Comparison of ENCODE assay signal across 18 cellular contexts in the genomic region with DNA sequence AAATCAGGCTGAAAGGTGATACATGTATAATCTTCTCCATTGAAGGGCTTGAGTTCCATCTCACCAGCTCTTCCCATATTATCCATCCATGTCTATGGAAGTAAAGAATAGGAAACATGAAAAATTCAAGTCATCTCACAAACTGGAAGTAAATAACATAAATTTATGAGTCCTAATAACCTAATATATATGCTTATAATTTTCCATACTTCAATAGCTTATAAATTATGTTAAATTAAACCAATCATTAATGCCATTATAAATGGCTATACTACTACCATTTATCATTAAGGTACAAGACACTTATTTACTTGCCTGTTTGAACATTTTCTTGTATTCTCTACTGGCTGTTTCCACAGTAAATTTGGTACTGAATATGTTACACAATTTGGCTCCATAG. TPM values are rescaled to one million over a fixed set of nuclear protein-coding genes. Genes with fewer than 3 reads are reported as not detected.
DNase-seq lines count a peak whose midpoint lies in the region; ATAC-seq, FAIRE-seq and TF ChIP-seq lines count a peak whose summit lies in the region.
"Had no signal": no experiment of that assay in that cellular context is flagged by ENCODE, and none has a peak within 500 bp of the region (broad histone marks: within the 10 kb centered on the region; RNA-seq: fewer than 3 reads in every experiment).

No MANE protein-coding gene starts in this region.

- no peaks in the 10 kb centered on the region for H3K9me3 Mint-ChIP-seq in activated naive CD8-positive, alpha-beta T cell treated with anti-CD3 and anti-CD28 coated beads, Interleukin-2, amount 10 ng/mL, durations not matched to agents 7 days and 5 days
- H3K9me3 Mint-ChIP-seq in activated naive CD8-positive, alpha-beta T cell treated with anti-CD3 and anti-CD28 coated beads for 36 hours: no peaks in the 10 kb centered on the region
- H3K9me3 Mint-ChIP-seq in Calu3 (ENCODE audit: low read depth, unreplicated experiment) (no peaks in the 10 kb centered on the region), GM23338 (no peaks in the 10 kb centered on the region)
- no peaks in the 10 kb centered on the region for H3K9me3 Mint-ChIP-seq in CD4-positive, alpha-beta T cell
- H3K9me3 Mint-ChIP-seq: CD14-positive monocyte; CD8-positive, alpha-beta memory T cell had no signal

- peak overlapping the region; percentile 10 for H3K4me3 Mint-ChIP-seq in activated naive CD8-positive, alpha-beta T cell treated with anti-CD3 and anti-CD28 coated beads, Interleukin-2, amount 10 ng/mL, durations not matched to agents 7 days and 5 days
- H3K4me3 Mint-ChIP-seq in activated naive CD8-positive, alpha-beta T cell treated with anti-CD3 and anti-CD28 coated beads for 36 hours: no peak overlapping the region
- H3K4me3 Mint-ChIP-seq in Calu3 (ENCODE audit: low read depth, unreplicated experiment) (no peak overlapping the region), GM23338 (no peak overlapping the region; the same call in 2 of the 3 replicates)
- no peak overlapping the region for H3K4me3 Mint-ChIP-seq in CD4-positive, alpha-beta T cell
- H3K4me3 Mint-ChIP-seq: CD14-positive monocyte; CD8-positive, alpha-beta memory T cell had no signal

- no peak for FAIRE-seq in K562 (lab: Jason Lieb, UNC)
- FAIRE-seq: GM12878, H1, HTR-8/SVneo had no signal

- H3K9me1 ChIP-seq in K562 (ENCODE audit: control insufficient read depth, insufficient read depth, low read length): no peaks in the 10 kb centered on the region

- no peaks in the 10 kb centered on the region for H3K27me3 Mint-ChIP-seq in activated naive CD8-positive, alpha-beta T cell treated with anti-CD3 and anti-CD28 coated beads, Interleukin-2, amount 10 ng/mL, durations not matched to agents 7 days and 5 days
- peaks cover 6% of the 10 kb centered on the region for H3K27me3 Mint-ChIP-seq in activated naive CD8-positive, alpha-beta T cell treated with anti-CD3 and anti-CD28 coated beads for 36 hours
- no peaks in the 10 kb centered on the region for H3K27me3 Mint-ChIP-seq in Calu3 (ENCODE audit: unreplicated experiment)
- peaks cover 6% of the 10 kb centered on the region for H3K27me3 Mint-ChIP-seq in GM23338 (ENCODE audit: insufficient read depth, low read depth, poor library complexity)
- H3K27me3 Mint-ChIP-seq in CD4-positive, alpha-beta T cell: no peaks in the 10 kb centered on the region

- DNase-seq in activated naive CD8-positive, alpha-beta T cell treated with anti-CD3 and anti-CD28 coated beads, Interleukin-2, amount 10 ng/mL, durations not matched to agents 7 days and 5 days: no peak
- DNase-seq in activated naive CD8-positive, alpha-beta T cell treated with anti-CD3 and anti-CD28 coated beads for 36 hours: no peak
- DNase-seq in Calu3 (no peak), GM23338 (ENCODE audit: low spot score) (no peak), K562 (ENCODE audit: extremely low read depth in 1 of 4, low spot score in 3 of 4) (no peak)
- no peak for DNase-seq in activated CD8-positive, alpha-beta memory T cell treated with anti-CD3 and anti-CD28 coated beads, Interleukin-2, amount 50 U/mL, for 48 hours
- DNase-seq in CD4-positive, alpha-beta T cell: no peak
- DNase-seq: Caco-2; CD8-positive, alpha-beta memory T cell; DMS 273 treated with DMSO at 0.1 percent for 48 hours had no signal

- no peak for TF ChIP-seq EP300 in K562 (IDR thresholded peaks at IDR 0.05; ENCODE audit: low read length)

- TF ChIP-seq RAD21 in K562 (CRISPR knock-in tag; conservative IDR thresholded peaks at IDR 0.05 in 1 of 2, IDR thresholded peaks at IDR 0.05 in 1 of 2): no peak

- peaks cover 56% of the 10 kb centered on the region for H3K36me3 Mint-ChIP-seq in activated naive CD8-positive, alpha-beta T cell treated with anti-CD3 and anti-CD28 coated beads, Interleukin-2, amount 10 ng/mL, durations not matched to agents 7 days and 5 days
- H3K36me3 Mint-ChIP-seq in activated naive CD8-positive, alpha-beta T cell treated with anti-CD3 and anti-CD28 coated beads for 36 hours: peaks cover 53% of the 10 kb centered on the region
- H3K36me3 Mint-ChIP-seq in Calu3 (ENCODE audit: insufficient read depth, unreplicated experiment) (peaks cover 96% of the 10 kb centered on the region), GM23338 (ENCODE audit: low read depth) (peaks cover 89% of the 10 kb centered on the region)
- no peaks in the 10 kb centered on the region for H3K36me3 Mint-ChIP-seq in CD4-positive, alpha-beta T cell (ENCODE audit: low read depth)

- H3K9ac ChIP-seq in K562 (ENCODE audit: insufficient read depth in 1 of 2, low read depth in 2 of 2, low read length in 2 of 2): no peak overlapping the region

- POLR2A ChIA-PET in activated naive CD8-positive, alpha-beta T cell treated with anti-CD3 and anti-CD28 coated beads, Interleukin-2, amount 10 ng/mL, durations not matched to agents 7 days and 5 days (lab: Charles Lee): interaction anchor here (0.9 to 1.3 kb wide), 5 partner anchors 9 to 148 kb away, joined by 3 to 4 read pairs (median 3); no protein-coding TSS in a partner anchor
- POLR2A ChIA-PET in K562 (lab: Yijun Ruan, JAX): interaction anchor here (0.6 to 2.7 kb wide), 4 partner anchors 13 to 189 kb away, joined by 3 to 12 read pairs (median 4); no protein-coding TSS in a partner anchor
- POLR2A ChIA-PET in CD4-positive, alpha-beta T cell (lab: Charles Lee): interaction anchor here (0.5 to 1.8 kb wide), 4 partner anchors 14 to 121 kb away, joined by 3 to 7 read pairs (median 4); no protein-coding TSS in a partner anchor

- in situ Hi-C loops in K562 (cut with MboI): no loop called here

- no peak for TF ChIP-seq POLR2A in K562 (conservative IDR thresholded peaks at IDR 0.05)

- H3F3A ChIP-seq in GM23338 (replicated peaks; ENCODE audit: low read depth): peaks cover 12% of the 10 kb centered on the region; the same call in 1 of the 2 replicates

- no peak for ATAC-seq in activated naive CD8-positive, alpha-beta T cell treated with anti-CD3 and anti-CD28 coated beads, Interleukin-2, amount 10 ng/mL, durations not matched to agents 7 days and 5 days (ENCODE audit: low read depth)
- ATAC-seq in GM23338 (no peak), K562 (no peak), GM21619 (IDR thresholded peaks at IDR 0.05; ENCODE audit: unreplicated experiment) (no peak)
- no peak for ATAC-seq in CD4-positive, alpha-beta T cell (ENCODE audit: poor library complexity)
- ATAC-seq: GM12878 had no signal

- H3K4me2 ChIP-seq in GM23338: no peak overlapping the region
- no peak overlapping the region for H3K4me2 ChIP-seq in K562 (ENCODE audit: insufficient read depth, low read length)

- H3K9me3 ChIP-seq in K562 (replicated peaks; ENCODE audit: control insufficient read depth, insufficient read depth, low read depth, low read length): no peaks in the 10 kb centered on the region
- no peaks in the 10 kb centered on the region for H3K9me3 ChIP-seq in CD4-positive, alpha-beta T cell (ENCODE audit: control insufficient read depth, low read length)
- H3K9me3 ChIP-seq: Caco-2, HAP-1 had no signal

- H2AFZ ChIP-seq in GM23338 (no peak overlapping the region), K562 (ENCODE audit: low read depth, low read length) (no peak overlapping the region)

- peaks cover 33% of the 10 kb centered on the region for H3K4me1 Mint-ChIP-seq in activated naive CD8-positive, alpha-beta T cell treated with anti-CD3 and anti-CD28 coated beads, Interleukin-2, amount 10 ng/mL, durations not matched to agents 7 days and 5 days
- H3K4me1 Mint-ChIP-seq in activated naive CD8-positive, alpha-beta T cell treated with anti-CD3 and anti-CD28 coated beads for 36 hours: peaks cover 11% of the 10 kb centered on the region
- H3K4me1 Mint-ChIP-seq in Calu3 (ENCODE audit: low read depth, unreplicated experiment) (peaks cover 43% of the 10 kb centered on the region), GM23338 (peaks cover 46% of the 10 kb centered on the region)
- peaks cover 17% of the 10 kb centered on the region for H3K4me1 Mint-ChIP-seq in CD4-positive, alpha-beta T cell (ENCODE audit: low read depth)

- no TSS peak for BruUV-seq in Calu3 (replicated peaks; lab: Mats Ljungman, UMichigan)
- no TSS peak for BruUV-seq in K562 (replicated peaks; lab: Mats Ljungman, UMichigan)

- no peaks in the 10 kb centered on the region for H3K27me3 ChIP-seq in GM23338 (ENCODE audit: insufficient read depth)
- no peaks in the 10 kb centered on the region for H3K27me3 ChIP-seq in K562 (ENCODE audit: control insufficient read depth in 2 of 2, insufficient read depth in 2 of 2, low read length in 2 of 2)
- H3K27me3 ChIP-seq in CD4-positive, alpha-beta T cell (ENCODE audit: control insufficient read depth, insufficient read depth, low read length): no peaks in the 10 kb centered on the region

- H3K36me3 ChIP-seq in GM23338 (ENCODE audit: insufficient read depth): peaks cover 56% of the 10 kb centered on the region
- peaks cover 82% of the 10 kb centered on the region for H3K36me3 ChIP-seq in K562 (ENCODE audit: control insufficient read depth, insufficient read depth, low read length)

- H3K9me2 ChIP-seq in GM23338 (ENCODE audit: insufficient read depth): no peaks in the 10 kb centered on the region

- H3K27ac Mint-ChIP-seq in activated naive CD8-positive, alpha-beta T cell treated with anti-CD3 and anti-CD28 coated beads, Interleukin-2, amount 10 ng/mL, durations not matched to agents 7 days and 5 days: peak overlapping the region; percentile 21
- H3K27ac Mint-ChIP-seq in activated naive CD8-positive, alpha-beta T cell treated with anti-CD3 and anti-CD28 coated beads for 36 hours: no peak overlapping the region
- H3K27ac Mint-ChIP-seq in Calu3 (ENCODE audit: unreplicated experiment): peak overlapping the region; percentile 6
- no peak overlapping the region for H3K27ac Mint-ChIP-seq in GM23338
- no peak overlapping the region for H3K27ac Mint-ChIP-seq in CD4-positive, alpha-beta T cell

- H3K4me3 ChIP-seq in GM23338: no peak overlapping the region
- no peak overlapping the region for H3K4me3 ChIP-seq in K562
- H3K4me3 ChIP-seq: GM12878, HAP-1 had no signal

- TF ChIP-seq CTCF in Calu3 (IDR thresholded peaks at IDR 0.05; ENCODE audit: unreplicated experiment) (no peak), GM23338 (conservative IDR thresholded peaks at IDR 0.05; ENCODE audit: low read depth in 2 of 2) (no peak), K562 (IDR thresholded peaks at IDR 0.05 in 2 of 3, conservative IDR thresholded peaks at IDR 0.05 in 1 of 3; ENCODE audit: insufficient read depth in 2 of 3, low read depth in 1 of 3, low read length in 3 of 3) (no peak)
- TF ChIP-seq CTCF in CD4-positive, alpha-beta T cell (IDR thresholded peaks at IDR 0.05): no peak

- intact Hi-C loops in Calu3 (cut with micrococcal nuclease; ENCODE audit: unreplicated experiment): loop anchor here (10.0 kb wide), 1 partner anchor 568 kb away; no protein-coding TSS in a partner anchor
- intact Hi-C loops in K562 (cut with micrococcal nuclease): no loop called here
- intact Hi-C loops in CD4-positive, alpha-beta T cell (cut with DNase I, micrococcal nuclease): loop anchor here in 1 of 2 experiments (10.0 kb wide), 1 partner anchor 48 kb away; a partner anchor contains a TSS

- peaks cover 32% of the 10 kb centered on the region for H3K79me2 ChIP-seq in GM23338 (replicated peaks; ENCODE audit: insufficient read depth)
- peaks cover 45% of the 10 kb centered on the region for H3K79me2 ChIP-seq in K562 (ENCODE audit: control insufficient read depth, insufficient read depth, low read length)

- H3K4me1 ChIP-seq in GM23338 (ENCODE audit: insufficient read depth): peaks cover 37% of the 10 kb centered on the region
- H3K4me1 ChIP-seq in K562 (replicated peaks in 1 of 2; ENCODE audit: control insufficient read depth in 2 of 2, insufficient read depth in 2 of 2, low read length in 2 of 2): peaks cover 0 to 12% of the 10 kb centered on the region in 2 experiments; a peak in 3 of 5 replicates

- CTCF ChIA-PET in Calu3 (lab: Charles Lee) (interaction anchor here (0.5 to 18.0 kb wide), 31 partner anchors 9 to 643 kb away, joined by 3 to 498 read pairs (median 4); a partner anchor contains a TSS), K562 (lab: Yijun Ruan, JAX; ENCODE audit: low intra/inter-chr PET ratio) (interaction anchor here (0.5 kb wide), 1 partner anchor 28 kb away, joined by 4 read pairs; no protein-coding TSS in a partner anchor)
- CTCF ChIA-PET in CD4-positive, alpha-beta T cell (lab: Charles Lee): interaction anchor here (0.9 to 3.3 kb wide), 3 partner anchors 31 to 121 kb away, joined by 3 to 10 read pairs (median 3); a partner anchor contains a TSS

- peak overlapping the region; percentile 51 for H3K27ac ChIP-seq in GM23338 (ENCODE audit: low read depth)
- H3K27ac ChIP-seq in K562 (ENCODE audit: extremely low read depth, low read depth, low read length): no peak overlapping the region
- H3K27ac ChIP-seq in CD4-positive, alpha-beta T cell (ENCODE audit: low read depth, low read length): no peak overlapping the region

- no peaks in the 10 kb centered on the region; the same call in none of the 2 replicates for H4K20me1 ChIP-seq in GM23338 (replicated peaks; ENCODE audit: insufficient read depth)
- no peaks in the 10 kb centered on the region for H4K20me1 ChIP-seq in K562 (replicated peaks; ENCODE audit: control insufficient read depth, insufficient read depth, low read length)

RNA-seq across cellular contexts. Expression of a gene that starts 4.8 kb away (rescaled TPM):
- total RNA-seq in activated naive CD8-positive, alpha-beta T cell treated with anti-CD3 and anti-CD28 coated beads, Interleukin-2, amount 10 ng/mL, durations not matched to agents 7 days and 5 days: 100 to 1,000 TPM; 313 to 314 TPM
- 100 to 1,000 TPM; 244 to 245 TPM for total RNA-seq in activated naive CD8-positive, alpha-beta T cell treated with anti-CD3 and anti-CD28 coated beads for 36 hours
- total RNA-seq in Calu3 (2022) (1,389 and 1,672 TPM in 2 replicates), K562 (2014; rRNA removed) (131 and 133 TPM in 2 replicates), K562 (2014; rRNA removed; fragmentation: Illumina TruSeq; extraction: Trizol) (335 and 375 TPM in 2 replicates), K562 (2015; rRNA removed; fragmentation: Illumina TruSeq; extraction: Trizol) (257 and 281 TPM in 2 replicates), K562 (2021) (266 and 282 TPM in 2 replicates)
- total RNA-seq in GM23338 (2014; rRNA removed; shearing (Covaris generic)): 258 and 263 TPM in 2 replicates
- polyA plus RNA-seq in GM23338 (2016; fragmentation: Nextera tagmentation; extraction: Ambion mirVana) (442 and 485 TPM in 2 replicates), K562 (2011; rRNA removed) (150 and 347 TPM in 2 replicates), K562 (2014; fragmentation: Illumina TruSeq; extraction: Trizol) (204 and 233 TPM in 2 replicates), K562 (2014; fragmentation: Nextera tagmentation; extraction: Ambion mirVana) (100 to 1,000 TPM; 175 to 259 TPM), K562 (2014; rRNA removed) (163 and 185 TPM in 2 replicates)
- 65.1 and 280 TPM in 2 replicates for total RNA-seq in K562 (2011; cell fraction: chromatin; rRNA removed; ENCODE audit: low replicate concordance)
- total RNA-seq in K562 (2011; cell fraction: nucleolus; rRNA removed): 39.0 and 56.5 TPM in 2 replicates
- total RNA-seq in K562 (2011; cell fraction: nucleoplasm; rRNA removed): 105 and 126 TPM in 2 replicates
- 39.7 and 72.0 TPM in 2 replicates for polyA plus RNA-seq in K562 (2011; cell fraction: cytosol; rRNA removed)
- 94.7 and 101 TPM in 2 replicates for polyA plus RNA-seq in K562 (2011; cell fraction: nucleus; rRNA removed)
- 250 and 293 TPM in 2 replicates for polyA plus RNA-seq in K562 (2012)
- polyA minus RNA-seq in K562 (2011; rRNA and poly(A)+ RNA removed): 222 and 350 TPM in 2 replicates
- 60.8 and 128 TPM in 2 replicates for polyA minus RNA-seq in K562 (2011; cell fraction: cytosol; rRNA and poly(A)+ RNA removed)
- 61.9 and 96.7 TPM in 2 replicates for polyA minus RNA-seq in K562 (2011; cell fraction: nucleus; rRNA and poly(A)+ RNA removed)
- total RNA-seq in CD4-positive, alpha-beta T cell: 1 to 10 TPM; 3.6 to 3.8 TPM

RNA-seq across cellular contexts. Expression of a gene that starts 30.4 kb away (rescaled TPM):
- total RNA-seq in activated naive CD8-positive, alpha-beta T cell treated with anti-CD3 and anti-CD28 coated beads, Interleukin-2, amount 10 ng/mL, durations not matched to agents 7 days and 5 days: 10 to 100 TPM; 12.2 to 13.2 TPM
- 1 to 10 TPM; 5.6 to 6.5 TPM for total RNA-seq in activated naive CD8-positive, alpha-beta T cell treated with anti-CD3 and anti-CD28 coated beads for 36 hours
- 33.9 and 39.2 TPM in 2 replicates for total RNA-seq in Calu3 (2022)
- 78.9 and 87.2 TPM in 2 replicates for total RNA-seq in GM23338 (2014; rRNA removed; shearing (Covaris generic))
- polyA plus RNA-seq in GM23338 (2016; fragmentation: Nextera tagmentation; extraction: Ambion mirVana): 37.6 and 38.7 TPM in 2 replicates
- total RNA-seq in K562 (2011; cell fraction: chromatin; rRNA removed; ENCODE audit: low replicate concordance): 53.3 and 148 TPM in 2 replicates
- 159 and 208 TPM in 2 replicates for total RNA-seq in K562 (2011; cell fraction: nucleolus; rRNA removed)
- total RNA-seq in K562 (2011; cell fraction: nucleoplasm; rRNA removed): 156 and 209 TPM in 2 replicates
- 17.8 and 18.6 TPM in 2 replicates for total RNA-seq in K562 (2014; rRNA removed)
- 18.1 and 18.3 TPM in 2 replicates for total RNA-seq in K562 (2014; rRNA removed; fragmentation: Illumina TruSeq; extraction: Trizol)
- total RNA-seq in K562 (2015; rRNA removed; fragmentation: Illumina TruSeq; extraction: Trizol): 12.0 and 12.6 TPM in 2 replicates
- total RNA-seq in K562 (2021): 87.6 and 99.8 TPM in 2 replicates
- polyA plus RNA-seq in K562 (2011; rRNA removed): 47.2 and 98.1 TPM in 2 replicates
- polyA plus RNA-seq in K562 (2011; cell fraction: cytosol; rRNA removed): 47.0 and 129 TPM in 2 replicates
- polyA plus RNA-seq in K562 (2011; cell fraction: nucleus; rRNA removed): 23.9 and 76.5 TPM in 2 replicates
- polyA plus RNA-seq in K562 (2012): 64.1 and 158 TPM in 2 replicates
- polyA plus RNA-seq in K562 (2014; fragmentation: Illumina TruSeq; extraction: Trizol): 46.6 and 64.4 TPM in 2 replicates
- 10 to 100 TPM in 1 of 2 experiments, 1 to 10 TPM in 1; 8.8 to 10.8 TPM for polyA plus RNA-seq in K562 (2014; fragmentation: Nextera tagmentation; extraction: Ambion mirVana)
- 37.5 and 43.5 TPM in 2 replicates for polyA plus RNA-seq in K562 (2014; rRNA removed)
- polyA minus RNA-seq in K562 (2011; rRNA and poly(A)+ RNA removed): 39.8 and 98.7 TPM in 2 replicates
- 51.3 and 106 TPM in 2 replicates for polyA minus RNA-seq in K562 (2011; cell fraction: cytosol; rRNA and poly(A)+ RNA removed)
- 11.2 and 17.0 TPM in 2 replicates for polyA minus RNA-seq in K562 (2011; cell fraction: nucleus; rRNA and poly(A)+ RNA removed)
- total RNA-seq in CD4-positive, alpha-beta T cell: 1 to 10 TPM; 2.5 to 2.6 TPM

RNA-seq across cellular contexts. Expression of a gene that starts 48.3 kb away (rescaled TPM):
- total RNA-seq in activated naive CD8-positive, alpha-beta T cell treated with anti-CD3 and anti-CD28 coated beads, Interleukin-2, amount 10 ng/mL, durations not matched to agents 7 days and 5 days: under 1 TPM in 1 of 2 experiments, not detected in 1; 0.48 TPM
- total RNA-seq in activated naive CD8-positive, alpha-beta T cell treated with anti-CD3 and anti-CD28 coated beads for 36 hours: not detected
- total RNA-seq in Calu3 (2022) (0.44 and 0.71 TPM in 2 replicates), K562 (2014; rRNA removed) (not detected in 2 replicates), K562 (2014; rRNA removed; fragmentation: Illumina TruSeq; extraction: Trizol) (not detected in 2 replicates), K562 (2015; rRNA removed; fragmentation: Illumina TruSeq; extraction: Trizol) (not detected in 2 replicates), K562 (2021) (0.38 TPM in 1 of 2 replicates, not detected in the other)
- 1.4 and 2.8 TPM in 2 replicates for total RNA-seq in GM23338 (2014; rRNA removed; shearing (Covaris generic))
- polyA plus RNA-seq in GM23338 (2016; fragmentation: Nextera tagmentation; extraction: Ambion mirVana) (not detected in 2 replicates), K562 (2011; rRNA removed) (not detected in 2 replicates), K562 (2014; fragmentation: Illumina TruSeq; extraction: Trizol) (not detected in 2 replicates), K562 (2014; fragmentation: Nextera tagmentation; extraction: Ambion mirVana) (not detected), K562 (2014; rRNA removed) (0.17 TPM in 1 of 2 replicates, not detected in the other)
- total RNA-seq in K562 (2011; cell fraction: chromatin; rRNA removed; ENCODE audit: low replicate concordance): not detected in 2 replicates
- 0.50 and 0.66 TPM in 2 replicates for total RNA-seq in K562 (2011; cell fraction: nucleolus; rRNA removed)
- total RNA-seq in K562 (2011; cell fraction: nucleoplasm; rRNA removed): not detected in 2 replicates
- 0.24 TPM in 1 of 2 replicates, not detected in the other for polyA plus RNA-seq in K562 (2011; cell fraction: cytosol; rRNA removed)
- polyA plus RNA-seq in K562 (2011; cell fraction: nucleus; rRNA removed): not detected in 2 replicates
- polyA plus RNA-seq in K562 (2012): 0.46 and 2.9 TPM in 2 replicates
- polyA minus RNA-seq in K562 (2011; rRNA and poly(A)+ RNA removed): not detected in 2 replicates
- polyA minus RNA-seq in K562 (2011; cell fraction: cytosol; rRNA and poly(A)+ RNA removed): not detected in 2 replicates
- 1.2 TPM in 1 of 2 replicates, not detected in the other for polyA minus RNA-seq in K562 (2011; cell fraction: nucleus; rRNA and poly(A)+ RNA removed)
- not detected for total RNA-seq in CD4-positive, alpha-beta T cell
- total RNA-seq: A673, Caco-2, G401, GM12878 had no signal
- polyA plus RNA-seq: CD14-positive monocyte had no signal

Comparison
In these comparisons a context has a peak if more than half of its experiments do, and no peak if none do; other contexts are left out.
1. H3K27ac Mint-ChIP-seq: peak in activated naive CD8-positive, alpha-beta T cell treated with anti-CD3 and anti-CD28 coated beads, Interleukin-2, amount 10 ng/mL, durations not matched to agents 7 days and 5 days (single experiment) and Calu3 (single experiment); none in activated naive CD8-positive, alpha-beta T cell treated with anti-CD3 and anti-CD28 coated beads for 36 hours (single experiment), GM23338 (single experiment) and CD4-positive, alpha-beta T cell (single experiment).
2. RNA of a gene that starts 4.8 kb away (total RNA-seq): 1,389 to 1,672 TPM in Calu3, 313 to 314 TPM in activated naive CD8-positive, alpha-beta T cell treated with anti-CD3 and anti-CD28 coated beads, Interleukin-2, amount 10 ng/mL, durations not matched to agents 7 days and 5 days, 39.0 to 375 TPM in K562, 258 to 263 TPM in GM23338 and 244 to 245 TPM in activated naive CD8-positive, alpha-beta T cell treated with anti-CD3 and anti-CD28 coated beads for 36 hours; 3.6 to 3.8 TPM in CD4-positive, alpha-beta T cell; every median in the first group is over 4 times any median in the second.